ENCODE assay signal across 27 cellular contexts in genomic region chr5:67453526-67453925, GRCh38.
DNase-seq lines count a peak whose midpoint lies in the region; ATAC-seq, FAIRE-seq and TF ChIP-seq lines count a peak whose summit lies in the region.
"Had no signal": no experiment of that assay in that cellular context is flagged by ENCODE, and none has a peak within 500 bp of the region (broad histone marks: within the 10 kb centered on the region; RNA-seq: fewer than 3 reads in every experiment).

No MANE protein-coding gene starts in this region.

- H3K27me3 ChIP-seq in IMR-90 (ENCODE audit: control insufficient read depth, insufficient read depth, low read length) (no peaks in the 10 kb centered on the region), astrocyte (ENCODE audit: insufficient read depth, low read length) (no peaks in the 10 kb centered on the region), parathyroid adenoma (ENCODE audit: control insufficient read depth, insufficient read depth, low read length) (no peaks in the 10 kb centered on the region)
- H3K27me3 ChIP-seq: esophagus squamous epithelium, left lung, sigmoid colon had no signal

- H3K4me3 ChIP-seq in IMR-90 (ENCODE audit: insufficient read depth, low read depth, low read length) = no peak overlapping the region
- no peak overlapping the region for H3K4me3 ChIP-seq in astrocyte (ENCODE audit: insufficient read depth, low read depth, low read length)
- no peak overlapping the region for H3K4me3 ChIP-seq in parathyroid adenoma (ENCODE audit: low read depth, low read length)
- no peak overlapping the region for H3K4me3 ChIP-seq in coronary artery
- H3K4me3 ChIP-seq: esophagus squamous epithelium, left lung, sigmoid colon had no signal

- CTCF ChIA-PET in IMR-90 (lab: Yijun Ruan, JAX) = no interaction called here

- no peak overlapping the region for H2BK15ac ChIP-seq in IMR-90 (ENCODE audit: low read depth, low read length)

- no peak overlapping the region for H4K91ac ChIP-seq in IMR-90 (ENCODE audit: insufficient read depth, low read depth, low read length)

- H3K36me3 ChIP-seq in IMR-90 (ENCODE audit: control insufficient read depth, insufficient read depth, low read length) (no peaks in the 10 kb centered on the region), astrocyte (ENCODE audit: insufficient read depth, low read length) (no peaks in the 10 kb centered on the region), parathyroid adenoma (ENCODE audit: control insufficient read depth, insufficient read depth, low read length) (no peaks in the 10 kb centered on the region)
- H3K36me3 ChIP-seq: esophagus squamous epithelium, left lung, sigmoid colon had no signal

- H3K79me1 ChIP-seq in IMR-90 (ENCODE audit: low read depth in 1 of 2, low read length in 2 of 2) = no peaks in the 10 kb centered on the region

- peaks cover 2% of the 10 kb centered on the region for H3K4me1 Mint-ChIP-seq in astrocyte (ENCODE audit: low read depth, unreplicated experiment)
- H3K4me1 Mint-ChIP-seq: CD14-positive monocyte had no signal

- H2AFZ ChIP-seq in IMR-90 (replicated peaks; ENCODE audit: low read length, poor library complexity) (no peak overlapping the region), astrocyte (ENCODE audit: low read depth, low read length) (no peak overlapping the region), parathyroid adenoma (peak overlapping the region; percentile 7)

- TF ChIP-seq CTCF in IMR-90 (conservative IDR thresholded peaks at IDR 0.05; ENCODE audit: low read depth, low read length) (no peak), astrocyte (IDR thresholded peaks at IDR 0.05; ENCODE audit: insufficient read depth, low read depth, low read length) (no peak), parathyroid adenoma (IDR thresholded peaks at IDR 0.05) (no peak), coronary artery (IDR thresholded peaks at IDR 0.05) (no peak)

- TF ChIP-seq POLR2A in IMR-90 (IDR thresholded peaks at IDR 0.05; ENCODE audit: low read depth, low read length) = no peak

- H3K27me3 Mint-ChIP-seq in astrocyte (ENCODE audit: low read depth, unreplicated experiment) = no peaks in the 10 kb centered on the region

- no peak overlapping the region for H3K14ac ChIP-seq in IMR-90 (replicated peaks; ENCODE audit: low read depth, low read length)

- H3K23ac ChIP-seq in IMR-90 (ENCODE audit: low read depth, low read length) = no peak overlapping the region

- H2AK5ac ChIP-seq in IMR-90 (ENCODE audit: low read depth, low read length) = no peak overlapping the region

- H3K4ac ChIP-seq in IMR-90 (ENCODE audit: low read depth, low read length) = no peak overlapping the region

- H3K9me3 Mint-ChIP-seq in astrocyte (ENCODE audit: unreplicated experiment) = no peaks in the 10 kb centered on the region

- BruUV-seq in IMR-90 (replicated peaks; lab: Mats Ljungman, UMichigan) = no TSS peak

- DNase-seq in IMR-90 (no peak), astrocyte (ENCODE audit: low read depth) (peak; percentile 88), fibroblast of peridontal ligament (ENCODE audit: extremely low read depth) (peak; percentile 90), coronary artery (ENCODE audit: low spot score) (no peak), SIG-M5 treated with dmso at 0.1 percent for 504 hours (lab: John Stamatoyannopoulos, UW; ENCODE audit: unreplicated experiment) (no peak)
- DNase-seq in stimulated activated CD4-positive, alpha-beta T cell treated with anti-CD3 and anti-CD28 coated beads, Interleukin-4, amount 100 ng/mL, for 24 hours = no peak
- DNase-seq: activated CD4-positive, alpha-beta T cell treated with anti-CD3 and anti-CD28 coated beads for 1 hour; activated CD8-positive, alpha-beta T cell treated with anti-CD3 and anti-CD28 coated beads, Interleukin-2, amount 10 ng/mL, durations not matched to agents 7 days and 5 days; activated naive CD4-positive, alpha-beta T cell; aorta; esophagus squamous epithelium; head of caudate nucleus; KG1; left lung; NCI-H1694 treated with DMSO at 0.1 percent for 48 hours; NCI-H82; nephron progenitor cell; OCI-M1; SHP77; sigmoid colon; substantia nigra had no signal

- H2BK20ac ChIP-seq in IMR-90 (ENCODE audit: low read depth, low read length) = no peak overlapping the region

- intact Hi-C loops in IMR-90 (cut with micrococcal nuclease) = no loop called here

- POLR2A ChIA-PET in IMR-90 (lab: Charles Lee; ENCODE audit: unreplicated experiment) = no interaction called here

- in situ Hi-C loops in IMR-90 (cut with MboI; ENCODE audit: low sequenced_read_pairs) = no loop called here

- H3K56ac ChIP-seq in IMR-90 (ENCODE audit: extremely low read depth, insufficient read depth, low read length) = no peak overlapping the region

- H3K9me3 ChIP-seq in IMR-90 (ENCODE audit: control insufficient read depth, insufficient read depth, low read length) = no peaks in the 10 kb centered on the region
- no peaks in the 10 kb centered on the region for H3K9me3 ChIP-seq in astrocyte (ENCODE audit: insufficient read depth, low read depth, low read length)
- H3K9me3 ChIP-seq in parathyroid adenoma (ENCODE audit: control insufficient read depth, low read length) = no peaks in the 10 kb centered on the region
- H3K9me3 ChIP-seq: esophagus squamous epithelium, left lung, sigmoid colon had no signal

- H3K9ac ChIP-seq in IMR-90 (ENCODE audit: low read depth, low read length) (no peak overlapping the region), astrocyte (ENCODE audit: low read length) (no peak overlapping the region), parathyroid adenoma (no peak overlapping the region)

- H2AK9ac ChIP-seq in IMR-90 (replicated peaks; ENCODE audit: low read depth, low read length, poor library complexity) = no peak overlapping the region

- no peaks in the 10 kb centered on the region for H3K9me1 ChIP-seq in IMR-90 (ENCODE audit: insufficient read depth, low read length)

- dilution Hi-C loops in IMR-90 (cut with HindIII; ENCODE audit: low sequenced_read_pairs, unreplicated experiment) = no loop called here

- H3K27ac Mint-ChIP-seq in astrocyte (ENCODE audit: unreplicated experiment) = peak overlapping the region; percentile 6
- H3K27ac Mint-ChIP-seq: activated CD8-positive, alpha-beta T cell treated with anti-CD3 and anti-CD28 coated beads, Interleukin-2, amount 10 ng/mL, durations not matched to agents 7 days and 5 days; CD14-positive monocyte; mesothelial cell of epicardium; nephron progenitor cell had no signal

- TF ChIP-seq RAD21 in IMR-90 (IDR thresholded peaks at IDR 0.05; ENCODE audit: low read length) = no peak

- no peaks in the 10 kb centered on the region for H3K4me1 ChIP-seq in IMR-90 (ENCODE audit: control insufficient read depth, insufficient read depth, low read length)
- peaks cover 8% of the 10 kb centered on the region for H3K4me1 ChIP-seq in astrocyte (ENCODE audit: insufficient read depth, low read length)
- peaks cover 13% of the 10 kb centered on the region for H3K4me1 ChIP-seq in parathyroid adenoma
- H3K4me1 ChIP-seq: esophagus squamous epithelium, left lung, sigmoid colon had no signal

- no peak for FAIRE-seq in astrocyte (lab: Jason Lieb, UNC)
- FAIRE-seq: G401.6, TTC549 had no signal

- H3K36me3 Mint-ChIP-seq in astrocyte (ENCODE audit: low read depth, unreplicated experiment) = no peaks in the 10 kb centered on the region
- H3K36me3 Mint-ChIP-seq: CD14-positive monocyte, mesothelial cell of epicardium had no signal

- H3K79me2 ChIP-seq in astrocyte (ENCODE audit: insufficient read depth, low read length) (no peaks in the 10 kb centered on the region), parathyroid adenoma (no peaks in the 10 kb centered on the region)

- ATAC-seq in IMR-90 (ENCODE audit: low read depth) (peak; percentile 14; the same call in 1 of the 2 replicates), GM18873 (IDR thresholded peaks at IDR 0.05; ENCODE audit: low FRiP score, unreplicated experiment) (no peak)
- ATAC-seq: activated CD8-positive, alpha-beta T cell treated with anti-CD3 and anti-CD28 coated beads, Interleukin-2, amount 10 ng/mL, durations not matched to agents 7 days and 5 days; left lung had no signal

- H3K27ac ChIP-seq in IMR-90 (ENCODE audit: insufficient read depth, low read length) (no peak overlapping the region), astrocyte (ENCODE audit: low read depth, low read length) (no peak overlapping the region), parathyroid adenoma (no peak overlapping the region), coronary artery (no peak overlapping the region)
- H3K27ac ChIP-seq: esophagus squamous epithelium, left lung, sigmoid colon had no signal

- H4K20me1 ChIP-seq in IMR-90 (ENCODE audit: insufficient read depth, low read length) = no peaks in the 10 kb centered on the region
- no peaks in the 10 kb centered on the region for H4K20me1 ChIP-seq in astrocyte (ENCODE audit: insufficient read depth, low read length)

- H2BK5ac ChIP-seq in IMR-90 (ENCODE audit: low read depth, low read length, poor library complexity, severe bottlenecking) = no peak overlapping the region

- H3K4me2 ChIP-seq in IMR-90 (ENCODE audit: low read depth, low read length) = no peak overlapping the region
- peak overlapping the region; percentile 12 for H3K4me2 ChIP-seq in astrocyte (ENCODE audit: low read length)
- H3K4me2 ChIP-seq in parathyroid adenoma (ENCODE audit: low read length) = no peak overlapping the region

- H4K5ac ChIP-seq in IMR-90 (ENCODE audit: low read depth, low read length) = no peak overlapping the region

- no peak overlapping the region for H3K18ac ChIP-seq in IMR-90 (ENCODE audit: low read depth, low read length)

- no peak overlapping the region for H2BK120ac ChIP-seq in IMR-90 (ENCODE audit: low read depth, low read length)

- no peak overlapping the region for H3K4me3 Mint-ChIP-seq in astrocyte (ENCODE audit: unreplicated experiment)
- H3K4me3 Mint-ChIP-seq: activated CD8-positive, alpha-beta T cell treated with anti-CD3 and anti-CD28 coated beads, Interleukin-2, amount 10 ng/mL, durations not matched to agents 7 days and 5 days; CD14-positive monocyte; mesothelial cell of epicardium; nephron progenitor cell had no signal

- H4K8ac ChIP-seq in IMR-90 (ENCODE audit: low read depth in 2 of 2, low read length in 2 of 2) = no peak overlapping the region

TF ChIP-seq in IMR-90, 13 proteins besides CTCF, POLR2A, EP300 and RAD21 (continues in another document):
- no peak for TF ChIP-seq BHLHE40 (IDR thresholded peaks at IDR 0.05; ENCODE audit: low read depth, low read length)
- TF ChIP-seq CHD1 (IDR thresholded peaks at IDR 0.05; ENCODE audit: low read depth, low read length) = no peak
- TF ChIP-seq MXI1 (IDR thresholded peaks at IDR 0.05; ENCODE audit: borderline replicate concordance, low read depth, low read length) = no peak
- TF ChIP-seq FOS (IDR thresholded peaks at IDR 0.05; ENCODE audit: low read depth, low read length) = no peak
- no peak for TF ChIP-seq USF2 (IDR thresholded peaks at IDR 0.05; ENCODE audit: low read depth, low read length)
- no peak for TF ChIP-seq NFE2L2 (IDR thresholded peaks at IDR 0.05; ENCODE audit: low read depth, low read length)

Comparison
In these comparisons a context has a peak if more than half of its experiments do, and no peak if none do; other contexts are left out.
1. DNase-seq: peak in astrocyte (single experiment) and fibroblast of peridontal ligament (single experiment); none in IMR-90 (single experiment), stimulated activated CD4-positive, alpha-beta T cell treated with anti-CD3 and anti-CD28 coated beads, Interleukin-4, amount 100 ng/mL, for 24 hours (single experiment), coronary artery (single experiment) and SIG-M5 treated with dmso at 0.1 percent for 504 hours (single experiment).